Comparison of ENCODE assay signal across 16 cellular contexts in the genomic region with DNA sequence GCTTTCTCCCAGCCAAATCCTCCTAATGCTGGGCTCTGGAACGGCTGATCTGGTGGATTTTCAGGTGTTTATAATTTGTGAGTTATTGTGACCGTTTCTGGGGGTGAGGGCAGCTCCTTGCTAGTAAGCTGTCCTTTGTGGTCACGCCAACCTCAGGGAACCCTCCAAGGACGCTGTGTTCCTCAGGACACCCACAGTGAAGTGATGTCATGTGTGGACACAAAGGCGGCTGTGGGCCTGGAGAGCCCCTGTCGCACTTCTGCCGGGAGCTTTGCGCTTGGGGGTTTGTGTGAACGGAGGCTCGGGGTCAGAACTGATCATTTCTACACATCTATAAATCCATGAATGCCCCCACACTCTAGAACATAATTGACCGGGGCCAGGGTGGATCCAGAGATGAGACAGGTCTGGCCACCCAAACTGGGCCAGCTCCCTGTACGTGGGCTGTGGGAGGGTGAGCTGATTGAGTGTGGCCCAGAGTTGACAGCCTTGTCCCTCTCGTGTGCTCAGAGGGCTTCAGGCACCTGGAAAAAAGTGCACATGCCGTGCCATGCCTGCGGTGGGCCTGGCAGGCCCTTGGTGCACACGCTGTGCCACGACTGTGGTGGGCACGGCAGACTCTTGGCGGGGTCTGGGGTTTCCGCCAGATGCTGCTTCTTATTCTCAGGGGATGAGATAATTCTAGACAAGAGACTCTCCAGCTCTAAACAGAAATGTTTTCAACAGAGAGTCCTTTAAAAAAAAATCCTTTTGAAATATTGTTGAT.
DNase-seq lines count a peak whose midpoint lies in the region; ATAC-seq and TF ChIP-seq lines count a peak whose summit lies in the region.
"Had no signal": no experiment of that assay in that cellular context is flagged by ENCODE, and none has a peak within 500 bp of the region (broad histone marks: within the 10 kb centered on the region; RNA-seq: fewer than 3 reads in every experiment).

No MANE protein-coding gene starts in this region.

- CTCF ChIA-PET in PC-9 (lab: Charles Lee) = no interaction called here

- peak overlapping the region; percentile 88 for H3K4me2 ChIP-seq in BLaER1
- H3K4me2 ChIP-seq in PC-9 = no peak overlapping the region

- no peaks in the 10 kb centered on the region for H3K79me2 ChIP-seq in PC-9 (ENCODE audit: low read depth)

- BruUV-seq in PC-9 (replicated peaks; lab: Mats Ljungman, UMichigan) = no TSS peak

- in situ Hi-C loops in gastrocnemius medialis (cut with MboI; ENCODE audit: low sequenced_read_pairs in 4 of 4) = no loop called here

- intact Hi-C loops in breast epithelium (cut with DNase I; ENCODE audit: low total_unique reads) = no loop called here
- intact Hi-C loops in right cardiac atrium (cut with DNase I) = no loop called here
- intact Hi-C loops in gastrocnemius medialis (cut with DNase I; ENCODE audit: low total_unique reads) = loop anchor here (5.0 kb wide), 1 partner anchor 83 kb away; no protein-coding TSS in a partner anchor
- intact Hi-C loops in PC-9 (cut with micrococcal nuclease; ENCODE audit: unreplicated experiment) = no loop called here

- no peaks in the 10 kb centered on the region for H3K36me3 ChIP-seq in BLaER1
- no peaks in the 10 kb centered on the region for H3K36me3 ChIP-seq in breast epithelium
- H3K36me3 ChIP-seq in gastrocnemius medialis = no peaks in the 10 kb centered on the region
- H3K36me3 ChIP-seq in PC-9 (ENCODE audit: low read depth) = no peaks in the 10 kb centered on the region

- no peaks in the 10 kb centered on the region for H3F3A ChIP-seq in PC-9 (ENCODE audit: insufficient read depth, low read depth)

- H3K9me3 ChIP-seq in BLaER1 (no peaks in the 10 kb centered on the region), breast epithelium (no peaks in the 10 kb centered on the region), right cardiac atrium (ENCODE audit: control insufficient read depth, low read length) (no peaks in the 10 kb centered on the region), gastrocnemius medialis (no peaks in the 10 kb centered on the region), PC-9 (ENCODE audit: insufficient read depth, low read depth) (no peaks in the 10 kb centered on the region)

- H3K4me3 ChIP-seq in BLaER1 (peak overlapping the region; percentile 55), breast epithelium (no peak overlapping the region), right cardiac atrium (ENCODE audit: low read length) (no peak overlapping the region), gastrocnemius medialis (no peak overlapping the region), PC-9 (no peak overlapping the region)

- H3K27ac ChIP-seq in BLaER1 (peak overlapping the region; percentile 97), breast epithelium (peak overlapping the region; percentile 84 to 91), right cardiac atrium (ENCODE audit: low read length) (peak overlapping the region; percentile 39), gastrocnemius medialis (peak overlapping the region; percentile 49 to 81 (median 71)), PC-9 (no peak overlapping the region)
- H3K27ac ChIP-seq: foreskin keratinocyte had no signal

- POLR2A ChIA-PET in PC-9 (lab: Charles Lee; ENCODE audit: unreplicated experiment) = no interaction called here

- no peaks in the 10 kb centered on the region for H4K20me1 ChIP-seq in BLaER1
- H4K20me1 ChIP-seq in PC-9 (ENCODE audit: insufficient read depth) = no peaks in the 10 kb centered on the region

- H3K9me2 ChIP-seq in PC-9 (ENCODE audit: insufficient read depth) = no peaks in the 10 kb centered on the region

- TF ChIP-seq CTCF in breast epithelium (IDR thresholded peaks at IDR 0.05) (no peak), gastrocnemius medialis (IDR thresholded peaks at IDR 0.05 in 4 of 5, conservative IDR thresholded peaks at IDR 0.05 in 1 of 5) (no peak), PC-9 (conservative IDR thresholded peaks at IDR 0.05) (no peak)

- TF ChIP-seq POLR2A in breast epithelium (IDR thresholded peaks at IDR 0.05) (no peak), gastrocnemius medialis (IDR thresholded peaks at IDR 0.05) (no peak)

- no peak for ATAC-seq in right cardiac atrium
- no peak for ATAC-seq in gastrocnemius medialis
- ATAC-seq in GM18907 (IDR thresholded peaks at IDR 0.05; ENCODE audit: unreplicated experiment) = no peak
- ATAC-seq in GM19035 (IDR thresholded peaks at IDR 0.05; ENCODE audit: unreplicated experiment) = no peak
- ATAC-seq: foreskin keratinocyte had no signal

- peaks cover 100% of the 10 kb centered on the region for H3K4me1 ChIP-seq in BLaER1
- H3K4me1 ChIP-seq in breast epithelium = peaks cover 9 to 18% of the 10 kb centered on the region in 2 donors
- H3K4me1 ChIP-seq in right cardiac atrium (ENCODE audit: control insufficient read depth, insufficient read depth, low read length) = peaks cover 14% of the 10 kb centered on the region
- H3K4me1 ChIP-seq in gastrocnemius medialis = peaks cover 21 to 28% of the 10 kb centered on the region in 2 donors
- H3K4me1 ChIP-seq in PC-9 (replicated peaks; ENCODE audit: insufficient read depth) = no peaks in the 10 kb centered on the region
- H3K4me1 ChIP-seq: foreskin keratinocyte had no signal

- peak overlapping the region; percentile 79 for H3K9ac ChIP-seq in BLaER1

- WGBS in right cardiac atrium = 79% methylated on average over 20 of the region's 20 CpGs

- no peak overlapping the region for H2AFZ ChIP-seq in PC-9

- H3K27me3 ChIP-seq in BLaER1 = no peaks in the 10 kb centered on the region
- H3K27me3 ChIP-seq in breast epithelium = no peaks in the 10 kb centered on the region
- no peaks in the 10 kb centered on the region for H3K27me3 ChIP-seq in right cardiac atrium (ENCODE audit: control insufficient read depth, insufficient read depth)
- H3K27me3 ChIP-seq in gastrocnemius medialis = no peaks in the 10 kb centered on the region
- peaks cover 84% of the 10 kb centered on the region for H3K27me3 ChIP-seq in PC-9 (ENCODE audit: insufficient read depth, low read depth)
- H3K27me3 ChIP-seq: foreskin keratinocyte had no signal

- DNase-seq in breast epithelium (ENCODE audit: low spot score in 2 of 2) = peak in 1 of 2 donors; percentile 60
- DNase-seq in right cardiac atrium = peak in 1 of 3 donors; percentile 46
- no peak for DNase-seq in gastrocnemius medialis
- no peak for DNase-seq in DMS153 (lab: John Stamatoyannopoulos, UW)
- DNase-seq in PC-9 = no peak
- DNase-seq: activated CD4-positive, alpha-beta T cell treated with anti-CD3 and anti-CD28 coated beads, Interleukin-2, amount 50 U/mL, for 48 hours; activated effector memory CD4-positive, alpha-beta T cell treated with Interleukin-2 at 50 U/mL for 16 hours; foreskin keratinocyte; KG1; MV-4-11; NCI-H1694 treated with DMSO at 0.1 percent for 48 hours; NCI-H774; nephron progenitor cell had no signal
